24 cellular contexts compared by ENCODE assay signal in genomic region chr10:121007264-121007663, GRCh38.
"Had no signal": no experiment of that assay in that cellular context is flagged by ENCODE, and none has a peak within 500 bp of the region (broad histone marks: within the 10 kb centered on the region; RNA-seq: fewer than 3 reads in every experiment).

No MANE protein-coding gene starts in this region.

- H3K4me3 Mint-ChIP-seq: activated naive CD4-positive, alpha-beta T cell treated with anti-CD3 and anti-CD28 coated beads for 36 hours; activated naive CD8-positive, alpha-beta T cell treated with anti-CD3 and anti-CD28 coated beads for 36 hours; activated T-helper 1 cell treated with anti-CD3 and anti-CD28 coated beads, Interleukin-12 subunit alpha, Interleukin-12 subunit beta, Interleukin-2, Interleukin-4 antibody, amounts not matched to agents 30 ng/mL and 10 ng/mL and 1 ng/mL, durations not matched to agents 14 hours and 24 hours and 36 hours; nephron had no signal

- H3K36me3 ChIP-seq: adrenal gland, esophagus squamous epithelium, tibial nerve had no signal

- H3K4me3 ChIP-seq: adrenal gland, body of pancreas, esophagus squamous epithelium, tibial nerve had no signal

- H3K27ac ChIP-seq: adrenal gland, body of pancreas, esophagus squamous epithelium, tibial nerve had no signal

- H3K36me3 Mint-ChIP-seq: activated naive CD8-positive, alpha-beta T cell treated with anti-CD3 and anti-CD28 coated beads for 36 hours had no signal

- H3K27me3 ChIP-seq: adrenal gland, body of pancreas, esophagus squamous epithelium, tibial nerve had no signal

- H3K27me3 Mint-ChIP-seq: activated naive CD8-positive, alpha-beta T cell treated with anti-CD3 and anti-CD28 coated beads for 36 hours had no signal

- FAIRE-seq: frontal cortex, urothelium cell line had no signal

- H3K4me1 ChIP-seq: adrenal gland, body of pancreas, tibial nerve had no signal

- H3K4me1 Mint-ChIP-seq: activated naive CD8-positive, alpha-beta T cell treated with anti-CD3 and anti-CD28 coated beads for 36 hours; nephron had no signal

- DNase-seq: activated CD4-positive, alpha-beta T cell treated with anti-CD3 and anti-CD28 coated beads for 48 hours; activated CD4-positive, alpha-beta T cell treated with anti-CD3 and anti-CD28 coated beads, Interleukin-2, amount 50 U/mL, for 48 hours; activated CD8-positive, alpha-beta memory T cell treated with anti-CD3 and anti-CD28 coated beads for 24 hours; activated CD8-positive, alpha-beta memory T cell treated with anti-CD3 and anti-CD28 coated beads, Interleukin-2, amount 50 U/mL, for 4 hours; activated effector memory CD4-positive, alpha-beta T cell treated with anti-CD3 and anti-CD28 coated beads, Interleukin-2, amount 50 U/mL, for 16 hours; activated naive CD4-positive, alpha-beta T cell treated with anti-CD3 and anti-CD28 coated beads for 36 hours; activated naive CD8-positive, alpha-beta T cell treated with anti-CD3 and anti-CD28 coated beads for 36 hours; activated T-cell treated with anti-CD3 and anti-CD28 coated beads, Interleukin-2, amount 50 U/mL, for 1 hour; adrenal gland; aorta; body of pancreas; central memory CD4-positive, alpha-beta T cell; esophagus squamous epithelium; glutamatergic neuron; left cardiac atrium; posterior cingulate gyrus; right cardiac atrium; stimulated activated CD4-positive, alpha-beta T cell treated with anti-CD3 and anti-CD28 coated beads, Interleukin-15, amount 100 ng/mL, for 24 hours; stimulated activated naive CD4-positive, alpha-beta T cell had no signal

- H3K27ac Mint-ChIP-seq: activated naive CD4-positive, alpha-beta T cell treated with anti-CD3 and anti-CD28 coated beads for 36 hours; activated naive CD8-positive, alpha-beta T cell treated with anti-CD3 and anti-CD28 coated beads for 36 hours; activated T-helper 1 cell treated with anti-CD3 and anti-CD28 coated beads, Interleukin-12 subunit alpha, Interleukin-12 subunit beta, Interleukin-2, Interleukin-4 antibody, amounts not matched to agents 30 ng/mL and 10 ng/mL and 1 ng/mL, durations not matched to agents 14 hours and 24 hours and 36 hours; nephron had no signal
